ENCODE assay signal across 8 cellular contexts in genomic region chr9:136244776-136245193, GRCh38. TPM values are rescaled to one million over a fixed set of nuclear protein-coding genes. Genes with fewer than 3 reads are reported as not detected.
DNase-seq lines count a peak whose midpoint lies in the region; ATAC-seq and TF ChIP-seq lines count a peak whose summit lies in the region.

No MANE protein-coding gene starts in this region.

- peak overlapping the region; percentile 50 for H3K9ac ChIP-seq in fibroblast of lung (ENCODE audit: insufficient read depth, low read length)

- peaks cover 23% of the 10 kb centered on the region for H3K79me2 ChIP-seq in fibroblast of lung (ENCODE audit: control insufficient read depth, insufficient read depth, low read length)

- H3K9me3 ChIP-seq in fibroblast of lung (ENCODE audit: control insufficient read depth, insufficient read depth, low read depth, low read length) (no peaks in the 10 kb centered on the region), prostate gland (no peaks in the 10 kb centered on the region)

- TF ChIP-seq POLR2A in prostate gland (IDR thresholded peaks at IDR 0.05) = no peak

- peak overlapping the region; percentile 64 for H3K27ac ChIP-seq in RWPE1
- H3K27ac ChIP-seq in fibroblast of lung (ENCODE audit: insufficient read depth, low read length) = peak overlapping the region; percentile 47
- H3K27ac ChIP-seq in prostate gland = no peak overlapping the region

- peak overlapping the region; percentile 96 for H3K4me3 ChIP-seq in GM08714 (ENCODE audit: low read length)
- peak overlapping the region; percentile 80 to 87 (median 84) for H3K4me3 ChIP-seq in fibroblast of lung (replicated peaks in 1 of 4; ENCODE audit: control extremely low read depth in 1 of 4, insufficient read depth in 1 of 4, low read depth in 3 of 4, low read length in 4 of 4)
- H3K4me3 ChIP-seq in prostate gland = peak overlapping the region; percentile 63 to 70

- DNase-seq in RWPE1 (ENCODE audit: low spot score) = no peak
- DNase-seq in fibroblast of lung (ENCODE audit: low read depth in 2 of 2) = no peak
- no peak for DNase-seq in prostate gland (ENCODE audit: low spot score)
- DNase-seq in A172 (ENCODE audit: low spot score) = no peak
- no peak for DNase-seq in NCI-H2196 (lab: John Stamatoyannopoulos, UW; ENCODE audit: unreplicated experiment)
- no peak for DNase-seq in AG20443 (ENCODE audit: low spot score)

- peaks cover 13% of the 10 kb centered on the region for H3K27me3 ChIP-seq in fibroblast of lung (ENCODE audit: control insufficient read depth, insufficient read depth, low read length)
- H3K27me3 ChIP-seq in prostate gland (replicated peaks; ENCODE audit: insufficient read depth) = no peaks in the 10 kb centered on the region

- H4K20me1 ChIP-seq in fibroblast of lung (ENCODE audit: control insufficient read depth, extremely low read depth, insufficient read depth, low read length) = no peaks in the 10 kb centered on the region

- POLR2A ChIA-PET in RWPE1 (lab: Yijun Ruan, JAX; ENCODE audit: low non-redundant PET) = no interaction called here

- CTCF ChIA-PET in RWPE1 (lab: Yijun Ruan, JAX) = interaction anchor here (0.6 to 0.7 kb wide), 2 partner anchors 112 to 130 kb away, joined by 3 to 7 read pairs; no protein-coding TSS in a partner anchor

- intact Hi-C loops in prostate gland (cut with DNase I) = no loop called here

- no peak overlapping the region for H2AFZ ChIP-seq in fibroblast of lung (ENCODE audit: low read length)

- H3K4me2 ChIP-seq in fibroblast of lung (ENCODE audit: extremely low read depth, insufficient read depth, low read length) = peak overlapping the region; percentile 99

- H3K4me1 ChIP-seq in fibroblast of lung (ENCODE audit: control insufficient read depth, extremely low read depth, insufficient read depth, low read length) (peaks cover 4% of the 10 kb centered on the region), prostate gland (replicated peaks) (peaks cover 7% of the 10 kb centered on the region)

- no peak for ATAC-seq in GM21390 (IDR thresholded peaks at IDR 0.05; ENCODE audit: unreplicated experiment)

- WGBS in prostate gland = 2% methylated on average over 7 of the region's 7 CpGs

- no peak for TF ChIP-seq CTCF in RWPE1 (conservative IDR thresholded peaks at IDR 0.05; ENCODE audit: low read depth)
- TF ChIP-seq CTCF in fibroblast of lung (conservative IDR thresholded peaks at IDR 0.05 in 1 of 2, IDR thresholded peaks at IDR 0.05 in 1 of 2; ENCODE audit: low read depth in 1 of 2, low read length in 2 of 2) = no peak
- no peak for TF ChIP-seq CTCF in prostate gland (IDR thresholded peaks at IDR 0.05)

- H3K36me3 ChIP-seq in fibroblast of lung (ENCODE audit: control insufficient read depth, insufficient read depth, low read length) (peaks cover 2% of the 10 kb centered on the region), prostate gland (no peaks in the 10 kb centered on the region)

RNA-seq across cellular contexts. Expression of gene QSOX2, which starts 0.8 kb away (rescaled TPM):
- total RNA-seq in fibroblast of lung = 7.2 and 7.8 TPM in 2 replicates
- polyA plus RNA-seq in fibroblast of lung = 13.2 and 14.7 TPM in 2 replicates
- 10.5 and 12.1 TPM in 2 replicates for polyA plus RNA-seq in fibroblast of lung (2012)
- polyA minus RNA-seq in fibroblast of lung (ENCODE audit: low replicate concordance) = 4.8 and 9.0 TPM in 2 replicates
- 10 to 100 TPM in 1 of 2 donors, 1 to 10 TPM in 1; 4.3 to 12.2 TPM for total RNA-seq in prostate gland
- total RNA-seq in A172 (2014; rRNA removed; shearing (Covaris generic)) = 33.9 and 39.7 TPM in 2 replicates

RNA-seq across cellular contexts. Expression of gene LHX3, which starts 39.9 kb away (rescaled TPM):
- total RNA-seq in fibroblast of lung = not detected in 2 replicates
- not detected in 2 replicates for polyA plus RNA-seq in fibroblast of lung
- polyA plus RNA-seq in fibroblast of lung (2012) = not detected in 2 replicates
- not detected in 2 replicates for polyA minus RNA-seq in fibroblast of lung (ENCODE audit: low replicate concordance)
- 1 to 10 TPM in 1 of 2 donors, not detected in 1; 1.3 TPM for total RNA-seq in prostate gland
- total RNA-seq in A172 (2014; rRNA removed; shearing (Covaris generic)) = not detected in 2 replicates

RNA-seq across cellular contexts. Expression of gene CCDC187, which starts 59.1 kb away (rescaled TPM):
- total RNA-seq in fibroblast of lung (not detected in 2 replicates), prostate gland (1 to 10 TPM in 1 of 2 donors, not detected in 1; 1.2 TPM)
- under 0.01 TPM in 1 of 2 replicates, not detected in the other for polyA plus RNA-seq in fibroblast of lung
- polyA plus RNA-seq in fibroblast of lung (2012) = not detected in 2 replicates
- polyA minus RNA-seq in fibroblast of lung (ENCODE audit: low replicate concordance) = not detected in 2 replicates
- 0.05 and 0.07 TPM in 2 replicates for total RNA-seq in A172 (2014; rRNA removed; shearing (Covaris generic))

Comparison
In these comparisons a context has a peak if more than half of its experiments do, and no peak if none do; other contexts are left out.
1. H3K27ac ChIP-seq: peak in RWPE1 (single experiment) and fibroblast of lung (single experiment); none in prostate gland (0 of 2).
2. Peak in every context shown above with its lines, with median percentiles within 50 percentile points of each other: H3K4me3 ChIP-seq.